In genomic region chr1:21065851-21066250, GRCh38 we compare ENCODE assay signal across 24 cellular contexts.
"Had no signal": no experiment of that assay in that cellular context is flagged by ENCODE, and none has a peak within 500 bp of the region (broad histone marks: within the 10 kb centered on the region; RNA-seq: fewer than 3 reads in every experiment).

No MANE protein-coding gene starts in this region.

- H3K4me1 ChIP-seq: neural progenitor cell had no signal

- H3K27me3 ChIP-seq: neural progenitor cell, ovary, stomach, tibial artery, transverse colon, upper lobe of right lung, uterus had no signal

- H3K9ac ChIP-seq: neural progenitor cell, parathyroid adenoma had no signal

- ATAC-seq: naive thymus-derived CD4-positive, alpha-beta T cell; natural killer cell; psoas muscle; right cardiac atrium; sciatic nerve; stimulated activated effector memory CD8-positive, alpha-beta T cell treated with anti-CD3 and anti-CD28 coated beads, Interleukin-12 subunit alpha, Interleukin-12 subunit beta, amount 100 ng/mL, for 72 hours; stimulated activated naive B cell treated with anti-CD40 and anti-IgM and Interleukin-4, amounts not matched to agents 10 μg/mL and 1 μg/mL and 100 μg/mL, for 72 hours; upper lobe of right lung had no signal

- H3K9me3 ChIP-seq: ovary, psoas muscle, stomach, thoracic aorta, tibial artery, transverse colon, upper lobe of right lung, uterus had no signal

- H3K4me3 ChIP-seq: neural progenitor cell, ovary, psoas muscle, skin epidermis, stomach, thoracic aorta, tibial artery, transverse colon, upper lobe of right lung, uterus had no signal

- DNase-seq: naive thymus-derived CD4-positive, alpha-beta T cell; natural killer cell; occipital lobe; ovary; posterior cingulate gyrus; psoas muscle; right cardiac atrium; stimulated activated CD4-positive, alpha-beta T cell treated with anti-CD3 and anti-CD28 coated beads, Interleukin-15, amount 100 ng/mL, for 24 hours; stimulated activated CD4-positive, alpha-beta T cell treated with anti-CD3 and anti-CD28 coated beads, Interleukin-2, amount 100 ng/mL, for 24 hours; stimulated activated CD4-positive, alpha-beta T cell treated with anti-CD3 and anti-CD28 coated beads, Interleukin-2, amount 100 ng/mL, for 48 hours; stimulated activated CD4-positive, alpha-beta T cell treated with anti-CD3 and anti-CD28 coated beads, Interleukin-4, amount 100 ng/mL, for 24 hours; stimulated activated naive B cell treated with anti-CD40 and anti-IgM and Interleukin-4, amounts not matched to agents 10 μg/mL and 1 μg/mL and 100 μg/mL, for 72 hours; stimulated activated naive CD4-positive, alpha-beta T cell treated with Interleukin-2 at 50 U/mL for 16 hours; stomach; tibial artery; transverse colon; upper lobe of right lung; uterus had no signal

- H2AFZ ChIP-seq: neural progenitor cell, parathyroid adenoma had no signal

- H3K36me3 ChIP-seq: neural progenitor cell, ovary, stomach, thoracic aorta, tibial artery, transverse colon, upper lobe of right lung, uterus had no signal

- H3K4me2 ChIP-seq: neural progenitor cell had no signal

- H3K79me2 ChIP-seq: parathyroid adenoma had no signal

- H3K27ac ChIP-seq: neural progenitor cell, ovary, parathyroid adenoma, psoas muscle, skin epidermis, stomach, thoracic aorta, tibial artery, transverse colon, upper lobe of right lung, uterus had no signal
